In genomic region chr2:8003462-8004075, GRCh38 we compare ENCODE assay signal across 10 cellular contexts.
A peak's percentile ranks its signal among the peaks of the same experiment; 100 is the strongest.
DNase-seq lines count a peak whose midpoint lies in the region; ATAC-seq and TF ChIP-seq lines count a peak whose summit lies in the region.
"Had no signal": no experiment of that assay in that cellular context is flagged by ENCODE, and none has a peak within 500 bp of the region (broad histone marks: within the 10 kb centered on the region; RNA-seq: fewer than 3 reads in every experiment).

No MANE protein-coding gene starts in this region.

- peak overlapping the region; percentile 35 for H3K27ac ChIP-seq in fibroblast of lung (ENCODE audit: insufficient read depth, low read length)
- no peak overlapping the region for H3K27ac ChIP-seq in OCI-LY7 (ENCODE audit: low read depth, low read length, poor library complexity, severe bottlenecking)

- H2AFZ ChIP-seq in fibroblast of lung (ENCODE audit: low read length), result peak overlapping the region; percentile 34
- no peak overlapping the region for H2AFZ ChIP-seq in OCI-LY7 (ENCODE audit: low read length)

- DNase-seq in AG09319 (ENCODE audit: extremely low read depth, low read depth) (peak; percentile 36), NCI-H446 treated with DMSO at 0.1 percent for 48 hours (lab: John Stamatoyannopoulos, UW) (peak; percentile 94), fibroblast of lung (ENCODE audit: low read depth in 2 of 2) (peak; percentile 62 to 78), omental fat pad (ENCODE audit: low spot score) (no peak), NCI-H1930 (lab: John Stamatoyannopoulos, UW) (no peak), OCI-LY7 (ENCODE audit: low spot score) (no peak), glomerular visceral epithelial cell (ENCODE audit: extremely low spot score) (no peak)
- DNase-seq: DMS79 treated with DMSO at 0.1 percent for 48 hours, KG1 had no signal

- intact Hi-C loops in OCI-LY7 (cut with micrococcal nuclease; ENCODE audit: unreplicated experiment), result loop anchor here (5.0 kb wide), 1 partner anchor 684 kb away; no protein-coding TSS in a partner anchor

- no peaks in the 10 kb centered on the region for H3K79me2 ChIP-seq in fibroblast of lung (ENCODE audit: control insufficient read depth, insufficient read depth, low read length)
- H3K79me2 ChIP-seq in OCI-LY7 (ENCODE audit: insufficient read depth, low read depth, low read length), result no peaks in the 10 kb centered on the region

- H3K9me3 ChIP-seq in fibroblast of lung (ENCODE audit: control insufficient read depth, insufficient read depth, low read depth, low read length), result no peaks in the 10 kb centered on the region
- no peaks in the 10 kb centered on the region for H3K9me3 ChIP-seq in OCI-LY7 (ENCODE audit: low read length)

- peaks cover 2% of the 10 kb centered on the region for H3K4me1 ChIP-seq in fibroblast of lung (ENCODE audit: control insufficient read depth, extremely low read depth, insufficient read depth, low read length)
- H3K4me1 ChIP-seq in OCI-LY7 (ENCODE audit: insufficient read depth, low read length, poor library complexity, severe bottlenecking), result peaks cover 31% of the 10 kb centered on the region

- no peaks in the 10 kb centered on the region for H3K9me2 ChIP-seq in OCI-LY7 (ENCODE audit: insufficient read depth, low read length)

- H3K9ac ChIP-seq in fibroblast of lung (ENCODE audit: insufficient read depth, low read length), result no peak overlapping the region

- TF ChIP-seq CTCF in AG09319 (IDR thresholded peaks at IDR 0.05; ENCODE audit: low read depth, low read length) (no peak), fibroblast of lung (conservative IDR thresholded peaks at IDR 0.05 in 1 of 2, IDR thresholded peaks at IDR 0.05 in 1 of 2; ENCODE audit: low read depth in 1 of 2, low read length in 2 of 2) (no peak), omental fat pad (IDR thresholded peaks at IDR 0.05) (no peak), OCI-LY7 (conservative IDR thresholded peaks at IDR 0.05; ENCODE audit: low read length) (no peak)

- no peaks in the 10 kb centered on the region for H3K36me3 ChIP-seq in fibroblast of lung (ENCODE audit: control insufficient read depth, insufficient read depth, low read length)
- no peaks in the 10 kb centered on the region for H3K36me3 ChIP-seq in OCI-LY7 (ENCODE audit: insufficient read depth, low read length)

- ATAC-seq in omental fat pad (ENCODE audit: low FRiP score), result peak; percentile 52
- ATAC-seq in HG03439 (IDR thresholded peaks at IDR 0.05; ENCODE audit: unreplicated experiment), result no peak

- CTCF ChIA-PET in OCI-LY7 (lab: Charles Lee; ENCODE audit: unreplicated experiment), result no interaction called here

- POLR2A ChIA-PET in OCI-LY7 (lab: Charles Lee), result interaction anchor here (0.7 to 0.8 kb wide), 2 partner anchors 32 to 750 kb away, joined by 3 read pairs; no protein-coding TSS in a partner anchor

- H3K4me2 ChIP-seq in fibroblast of lung (ENCODE audit: extremely low read depth, insufficient read depth, low read length), result peak overlapping the region; percentile 77
- H3K4me2 ChIP-seq in OCI-LY7 (ENCODE audit: low read length), result no peak overlapping the region

- H4K20me1 ChIP-seq in fibroblast of lung (ENCODE audit: control insufficient read depth, extremely low read depth, insufficient read depth, low read length), result no peaks in the 10 kb centered on the region
- no peaks in the 10 kb centered on the region for H4K20me1 ChIP-seq in OCI-LY7 (ENCODE audit: insufficient read depth, low read length)

- H3K4me3 ChIP-seq in fibroblast of lung (replicated peaks in 1 of 4; ENCODE audit: control extremely low read depth in 1 of 4, insufficient read depth in 1 of 4, low read depth in 3 of 4, low read length in 4 of 4), result peak overlapping the region in 3 of 4 experiments; percentile 11 to 42 (median 12)
- no peak overlapping the region for H3K4me3 ChIP-seq in OCI-LY7 (ENCODE audit: low read depth, low read length, poor library complexity, severe bottlenecking)

- no peaks in the 10 kb centered on the region for H3K27me3 ChIP-seq in fibroblast of lung (ENCODE audit: control insufficient read depth, insufficient read depth, low read length)

- BruUV-seq in OCI-LY7 (replicated peaks; lab: Mats Ljungman, UMichigan), result no TSS peak

Comparison
In these comparisons a context has a peak if more than half of its experiments do, and no peak if none do; other contexts are left out.
1. DNase-seq: peak in AG09319 (single experiment), NCI-H446 treated with DMSO at 0.1 percent for 48 hours (single experiment) and fibroblast of lung (2 of 2); none in omental fat pad (single experiment), NCI-H1930 (0 of 2), OCI-LY7 (single experiment) and glomerular visceral epithelial cell (single experiment).